12 cellular contexts compared by ENCODE assay signal in the genomic region with DNA sequence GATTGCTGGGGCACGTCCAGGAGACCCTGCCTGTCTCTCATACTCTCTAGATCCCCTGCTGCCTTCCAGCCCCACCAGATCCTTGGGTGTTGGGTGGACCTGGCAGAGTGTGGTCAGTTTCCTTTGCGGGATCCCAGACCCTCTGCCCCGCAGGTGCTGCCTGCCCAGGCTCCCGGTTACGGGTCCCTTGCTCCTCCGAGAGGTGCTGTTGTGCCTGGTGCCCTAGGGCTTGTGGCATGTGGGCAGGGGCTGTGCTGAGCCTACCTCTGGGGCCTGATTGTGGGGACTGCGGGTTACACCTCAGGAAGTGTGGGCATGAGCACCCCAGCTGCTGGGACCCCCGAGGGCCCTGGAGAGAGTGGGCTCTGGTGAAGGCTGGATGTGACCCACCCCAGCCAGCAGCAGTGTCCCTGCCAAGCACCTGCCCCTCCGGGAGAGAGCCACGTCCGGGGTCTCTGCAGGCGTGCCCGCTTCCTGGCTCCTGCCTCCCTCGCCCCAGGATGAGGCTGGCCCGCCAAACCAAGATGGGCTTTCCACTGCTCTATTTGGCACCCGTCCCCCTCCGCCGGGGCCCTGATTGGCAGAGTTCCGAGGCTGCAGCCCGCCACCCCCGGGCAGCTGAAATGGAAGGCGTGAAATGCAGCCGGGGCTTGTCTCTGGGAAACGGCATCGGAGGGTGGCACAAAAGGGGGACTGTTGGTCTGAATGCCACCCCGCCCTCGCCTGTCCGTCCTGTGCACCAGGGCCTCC. TPM values are rescaled to one million over a fixed set of nuclear protein-coding genes. Genes with fewer than 3 reads are reported as not detected.
DNase-seq lines count a peak whose midpoint lies in the region; ATAC-seq and TF ChIP-seq lines count a peak whose summit lies in the region.
"Had no signal": no experiment of that assay in that cellular context is flagged by ENCODE, and none has a peak within 500 bp of the region (broad histone marks: within the 10 kb centered on the region; RNA-seq: fewer than 3 reads in every experiment).

No MANE protein-coding gene starts in this region.

- peaks cover 6 to 15% (median 12%) of the 10 kb centered on the region in 11 experiments; a peak in 21 of 22 replicates for H3K9me3 ChIP-seq in BLaER1 treated with 17β-estradiol and CSF1 and Interleukin-3, amounts not matched to agents 10 nM and 100 nM (replicated peaks in 1 of 11)
- H3K9me3 ChIP-seq in KOPT-K1 (ENCODE audit: insufficient read depth, low read length, poor library complexity, severe bottlenecking): no peaks in the 10 kb centered on the region
- H3K9me3 ChIP-seq in prostate gland: no peaks in the 10 kb centered on the region
- H3K9me3 ChIP-seq: adrenal gland, HAP-1 had no signal

- peaks cover 82 to 100% (median 91%) of the 10 kb centered on the region in 11 experiments for H4K20me1 ChIP-seq in BLaER1 treated with 17β-estradiol and CSF1 and Interleukin-3, amounts not matched to agents 10 nM and 100 nM

- H3K9me3 Mint-ChIP-seq in natural killer cell treated with Interleukin-12 subunit alpha and Interleukin-12 subunit beta and Interleukin-15 and Interleukin-18, amount 100 ng/mL, for 72 hours: no peaks in the 10 kb centered on the region
- no peaks in the 10 kb centered on the region for H3K9me3 Mint-ChIP-seq in osteocyte (ENCODE audit: unreplicated experiment)

- peak; percentile 45 to 63 for ATAC-seq in natural killer cell treated with Interleukin-12 subunit alpha and Interleukin-12 subunit beta and Interleukin-15 and Interleukin-18, amount 100 ng/mL, for 72 hours

- peak overlapping the region in 8 of 11 experiments; percentile 3 to 55 (median 34); a peak in 9 of 22 replicates for H3K27ac ChIP-seq in BLaER1 treated with 17β-estradiol and CSF1 and Interleukin-3, amounts not matched to agents 10 nM and 100 nM
- H3K27ac ChIP-seq in KOPT-K1 (ENCODE audit: low read depth, low read length, poor library complexity, severe bottlenecking) (peak overlapping the region; percentile 23), caudate nucleus (ENCODE audit: low read depth, low read length) (peak overlapping the region; percentile 86), prostate gland (no peak overlapping the region)

- H3K4me3 Mint-ChIP-seq in natural killer cell treated with Interleukin-12 subunit alpha and Interleukin-12 subunit beta and Interleukin-15 and Interleukin-18, amount 100 ng/mL, for 72 hours: peak overlapping the region; percentile 77
- no peak overlapping the region for H3K4me3 Mint-ChIP-seq in osteocyte (ENCODE audit: unreplicated experiment)

- peak overlapping the region in 8 of 10 experiments; percentile 2 to 36 (median 26); a peak in 8 of 20 replicates for H3K4me3 ChIP-seq in BLaER1 treated with 17β-estradiol and CSF1 and Interleukin-3, amounts not matched to agents 10 nM and 100 nM
- no peak overlapping the region for H3K4me3 ChIP-seq in prostate gland
- H3K4me3 ChIP-seq: HAP-1 had no signal

- no peaks in the 10 kb centered on the region for H3K36me3 Mint-ChIP-seq in natural killer cell treated with Interleukin-12 subunit alpha and Interleukin-12 subunit beta and Interleukin-15 and Interleukin-18, amount 100 ng/mL, for 72 hours
- no peaks in the 10 kb centered on the region for H3K36me3 Mint-ChIP-seq in osteocyte (ENCODE audit: unreplicated experiment)

- H3K27me3 ChIP-seq in BLaER1 treated with 17β-estradiol and CSF1 and Interleukin-3, amounts not matched to agents 10 nM and 100 nM: no peaks in the 10 kb centered on the region
- no peaks in the 10 kb centered on the region for H3K27me3 ChIP-seq in prostate gland (replicated peaks; ENCODE audit: insufficient read depth)
- H3K27me3 ChIP-seq: adrenal gland had no signal

- DNase-seq in caudate nucleus (lab: John Stamatoyannopoulos, UW) (peak in 48 of 61 donors; percentile 26 to 84 (median 64)), SK-N-DZ (ENCODE audit: low spot score) (no peak), prostate gland (ENCODE audit: low spot score) (no peak), AG08396 (ENCODE audit: low spot score) (no peak), osteocyte (ENCODE audit: extremely low spot score, unreplicated experiment) (no peak)
- DNase-seq in natural killer cell treated with Interleukin-12 subunit alpha and Interleukin-12 subunit beta and Interleukin-15 and Interleukin-18, amount 100 ng/mL, for 72 hours (ENCODE audit: low spot score): no peak
- DNase-seq: COR-L47, NCI-H524 had no signal

- H3K36me3 ChIP-seq in BLaER1 treated with 17β-estradiol and CSF1 and Interleukin-3, amounts not matched to agents 10 nM and 100 nM: peaks cover 5 to 51% (median 24%) of the 10 kb centered on the region in 11 experiments; a peak in 18 of 22 replicates
- H3K36me3 ChIP-seq in KOPT-K1 (ENCODE audit: insufficient read depth, low read length): no peaks in the 10 kb centered on the region
- H3K36me3 ChIP-seq in prostate gland: no peaks in the 10 kb centered on the region
- H3K36me3 ChIP-seq: adrenal gland, HAP-1 had no signal

- H3K27ac Mint-ChIP-seq in natural killer cell treated with Interleukin-12 subunit alpha and Interleukin-12 subunit beta and Interleukin-15 and Interleukin-18, amount 100 ng/mL, for 72 hours: peak overlapping the region in 1 of 2 donors; percentile 81
- no peak overlapping the region for H3K27ac Mint-ChIP-seq in osteocyte (ENCODE audit: unreplicated experiment)

- H3K27me3 Mint-ChIP-seq in natural killer cell treated with Interleukin-12 subunit alpha and Interleukin-12 subunit beta and Interleukin-15 and Interleukin-18, amount 100 ng/mL, for 72 hours: no peaks in the 10 kb centered on the region
- H3K27me3 Mint-ChIP-seq in osteocyte (ENCODE audit: unreplicated experiment): no peaks in the 10 kb centered on the region

- peak overlapping the region; percentile 79 to 95 (median 88) for H3K4me2 ChIP-seq in BLaER1 treated with 17β-estradiol and CSF1 and Interleukin-3, amounts not matched to agents 10 nM and 100 nM

- TF ChIP-seq CTCF in prostate gland (IDR thresholded peaks at IDR 0.05) (no peak), osteocyte (IDR thresholded peaks at IDR 0.05) (no peak)

- peaks cover 16 to 24% of the 10 kb centered on the region in 2 donors for H3K4me1 Mint-ChIP-seq in natural killer cell treated with Interleukin-12 subunit alpha and Interleukin-12 subunit beta and Interleukin-15 and Interleukin-18, amount 100 ng/mL, for 72 hours (ENCODE audit: low read depth in 2 of 2)
- peaks cover 32% of the 10 kb centered on the region for H3K4me1 Mint-ChIP-seq in osteocyte (ENCODE audit: unreplicated experiment)

- peak overlapping the region; percentile 10 to 59 (median 53); a peak in 20 of 22 replicates for H3K9ac ChIP-seq in BLaER1 treated with 17β-estradiol and CSF1 and Interleukin-3, amounts not matched to agents 10 nM and 100 nM

- no peak for TF ChIP-seq POLR2A in prostate gland (IDR thresholded peaks at IDR 0.05)

- 34% methylated on average over 28 of the region's 28 CpGs for WGBS in prostate gland

- intact Hi-C loops in prostate gland (cut with DNase I): no loop called here

- peaks cover 39 to 88% (median 69%) of the 10 kb centered on the region in 10 experiments for H3K4me1 ChIP-seq in BLaER1 treated with 17β-estradiol and CSF1 and Interleukin-3, amounts not matched to agents 10 nM and 100 nM
- peaks cover 5% of the 10 kb centered on the region for H3K4me1 ChIP-seq in prostate gland (replicated peaks)

RNA-seq across cellular contexts. Expression of a gene that starts 17.0 kb away (rescaled TPM):
- 10 to 100 TPM; 12.2 to 17.0 TPM for total RNA-seq in natural killer cell treated with Interleukin-12 subunit alpha and Interleukin-12 subunit beta and Interleukin-15 and Interleukin-18, amount 100 ng/mL, for 72 hours
- polyA plus RNA-seq in SK-N-DZ (2014; cell fraction: cytosol; rRNA removed): 5.3 and 11.7 TPM in 2 replicates
- polyA plus RNA-seq in SK-N-DZ (2014; cell fraction: nucleus; rRNA removed): 4.5 and 5.8 TPM in 2 replicates
- 10 to 100 TPM; 18.6 to 24.1 TPM for total RNA-seq in prostate gland
- 40.7 and 44.3 TPM in 2 replicates for total RNA-seq in osteocyte

RNA-seq across cellular contexts. Expression of a gene that starts 52.0 kb away (rescaled TPM):
- total RNA-seq in natural killer cell treated with Interleukin-12 subunit alpha and Interleukin-12 subunit beta and Interleukin-15 and Interleukin-18, amount 100 ng/mL, for 72 hours: 10 to 100 TPM; 66.4 to 87.5 TPM
- polyA plus RNA-seq in SK-N-DZ (2014; cell fraction: cytosol; rRNA removed): 101 and 124 TPM in 2 replicates
- polyA plus RNA-seq in SK-N-DZ (2014; cell fraction: nucleus; rRNA removed): 33.7 and 34.4 TPM in 2 replicates
- total RNA-seq in prostate gland: 10 to 100 TPM; 15.6 to 21.9 TPM
- total RNA-seq in osteocyte: 13.5 and 13.8 TPM in 2 replicates

Comparison
In these comparisons a context has a peak if more than half of its experiments do, and no peak if none do; other contexts are left out.
1. H3K27ac ChIP-seq: peak in BLaER1 treated with 17β-estradiol and CSF1 and Interleukin-3, amounts not matched to agents 10 nM and 100 nM (8 of 11), KOPT-K1 (single experiment) and caudate nucleus (single experiment); none in prostate gland (0 of 2).
2. H3K4me3 ChIP-seq: peak in BLaER1 treated with 17β-estradiol and CSF1 and Interleukin-3, amounts not matched to agents 10 nM and 100 nM (8 of 10); none in prostate gland (0 of 2).
3. DNase-seq: peak in caudate nucleus (48 of 61); none in natural killer cell treated with Interleukin-12 subunit alpha and Interleukin-12 subunit beta and Interleukin-15 and Interleukin-18, amount 100 ng/mL, for 72 hours (single experiment), SK-N-DZ (single experiment), prostate gland (single experiment), AG08396 (single experiment) and osteocyte (single experiment).